In the genomic region with DNA sequence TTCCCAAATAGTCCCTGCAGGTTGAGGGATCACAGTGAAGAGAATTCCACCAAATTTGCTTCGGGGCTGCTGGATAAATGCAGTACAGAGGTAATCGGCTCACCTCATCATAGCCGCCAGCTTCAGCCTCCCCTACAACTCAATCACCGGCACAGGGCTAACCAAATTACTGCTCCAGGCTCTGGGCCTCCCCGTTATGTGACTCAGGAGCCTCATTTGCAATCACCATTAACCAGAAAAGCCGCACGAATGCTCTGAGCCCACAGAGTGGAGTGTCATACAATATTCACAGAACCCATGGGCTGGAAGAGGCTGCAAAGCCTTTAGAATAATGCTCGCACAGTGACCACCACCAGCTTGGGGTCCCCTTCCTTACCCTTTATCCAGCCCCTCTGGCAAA, we compare ENCODE assay signal across 21 cellular contexts. TPM values are rescaled to one million over a fixed set of nuclear protein-coding genes. Genes with fewer than 3 reads are reported as not detected.
"Had no signal": no experiment of that assay in that cellular context is flagged by ENCODE, and none has a peak within 500 bp of the region (broad histone marks: within the 10 kb centered on the region; RNA-seq: fewer than 3 reads in every experiment).

No MANE protein-coding gene starts in this region.

- H3K27ac Mint-ChIP-seq: natural killer cell treated with Interleukin-12 subunit alpha and Interleukin-12 subunit beta and Interleukin-15 and Interleukin-18, amount 100 ng/mL, for 72 hours had no signal

- H3K9me3 Mint-ChIP-seq: activated naive CD4-positive, alpha-beta T cell treated with anti-CD3 and anti-CD28 coated beads, Interleukin-2, amount 50 U/mL, for 72 hours; natural killer cell treated with Interleukin-12 subunit alpha and Interleukin-12 subunit beta and Interleukin-15 and Interleukin-18, amount 100 ng/mL, for 72 hours had no signal

- H3K36me3 Mint-ChIP-seq: activated naive CD4-positive, alpha-beta T cell treated with anti-CD3 and anti-CD28 coated beads, Interleukin-2, amount 50 U/mL, for 72 hours; natural killer cell treated with Interleukin-12 subunit alpha and Interleukin-12 subunit beta and Interleukin-15 and Interleukin-18, amount 100 ng/mL, for 72 hours had no signal

- DNase-seq: activated CD4-positive, alpha-beta T cell treated with anti-CD3 and anti-CD28 coated beads for 1 hour; aorta; central memory CD4-positive, alpha-beta T cell; dermis blood vessel endothelial cell; effector CD8-positive, alpha-beta T cell; erythroblast; foreskin fibroblast; kidney glomerular epithelial cell; left ventricle myocardium superior; midbrain; ovary; stimulated activated CD4-positive, alpha-beta T cell treated with anti-CD3 and anti-CD28 coated beads, Interleukin-12 subunit alpha, Interleukin-12 subunit beta, amount 100 ng/mL, for 4 hours; stimulated activated CD4-positive, alpha-beta T cell treated with anti-CD3 and anti-CD28 coated beads, Interleukin-4, amount 100 ng/mL, for 4 hours; stimulated activated naive CD8-positive, alpha-beta T cell treated with anti-CD3 and anti-CD28 coated beads, Interleukin-15, Interleukin-2, amounts not matched to agents 100 U/mL and 50 U/mL, for 24 hours; T-helper 9 cell; upper lobe of left lung had no signal

- H3K4me3 Mint-ChIP-seq: natural killer cell treated with Interleukin-12 subunit alpha and Interleukin-12 subunit beta and Interleukin-15 and Interleukin-18, amount 100 ng/mL, for 72 hours had no signal

RNA-seq across cellular contexts. Expression of gene SIAH3, which starts 4.9 kb away (rescaled TPM):
- total RNA-seq: dermis blood vessel endothelial cell; fibroblast of lung; left ventricle myocardium superior; natural killer cell treated with Interleukin-12 subunit alpha and Interleukin-12 subunit beta and Interleukin-15 and Interleukin-18, amount 100 ng/mL, for 72 hours; right atrium auricular region; subcutaneous adipose tissue had no signal
